ENCODE assay signal across 16 cellular contexts in genomic region chr5:171149333-171149732, GRCh38.
DNase-seq lines count a peak whose midpoint lies in the region; ATAC-seq lines count a peak whose summit lies in the region.
"Had no signal": no experiment of that assay in that cellular context is flagged by ENCODE, and none has a peak within 500 bp of the region (broad histone marks: within the 10 kb centered on the region; RNA-seq: fewer than 3 reads in every experiment).

No MANE protein-coding gene starts in this region.

- DNase-seq in HPDE6-E6E7 (ENCODE audit: extremely low spot score), result no peak
- no peak for DNase-seq in EL
- DNase-seq in OCI-M1 (lab: John Stamatoyannopoulos, UW), result no peak
- no peak for DNase-seq in GM19238 (ENCODE audit: insufficient read length, low spot score)
- DNase-seq: DMS153; hypothalamus; kidney; mammary epithelial cell; naive B cell; pancreas; stimulated activated naive CD8-positive, alpha-beta T cell treated with anti-CD3 and anti-CD28 coated beads, Interleukin-15, Interleukin-2, amounts not matched to agents 100 U/mL and 50 U/mL, for 24 hours had no signal

- ATAC-seq in GM18519 (IDR thresholded peaks at IDR 0.05; ENCODE audit: low FRiP score, unreplicated experiment) (peak; percentile 74), GM21390 (IDR thresholded peaks at IDR 0.05; ENCODE audit: unreplicated experiment) (peak; percentile 85), HG02938 (IDR thresholded peaks at IDR 0.05; ENCODE audit: unreplicated experiment) (peak; percentile 80), HG03558 (IDR thresholded peaks at IDR 0.05; ENCODE audit: extremely low read depth, unreplicated experiment) (peak; percentile 69)
- ATAC-seq: pancreas; sciatic nerve; stimulated activated naive CD8-positive, alpha-beta T cell treated with anti-CD3 and anti-CD28 coated beads, Interleukin-15, Interleukin-2, amounts not matched to agents 100 U/mL and 50 U/mL, for 24 hours had no signal
